10 cellular contexts compared by ENCODE assay signal in the genomic region with DNA sequence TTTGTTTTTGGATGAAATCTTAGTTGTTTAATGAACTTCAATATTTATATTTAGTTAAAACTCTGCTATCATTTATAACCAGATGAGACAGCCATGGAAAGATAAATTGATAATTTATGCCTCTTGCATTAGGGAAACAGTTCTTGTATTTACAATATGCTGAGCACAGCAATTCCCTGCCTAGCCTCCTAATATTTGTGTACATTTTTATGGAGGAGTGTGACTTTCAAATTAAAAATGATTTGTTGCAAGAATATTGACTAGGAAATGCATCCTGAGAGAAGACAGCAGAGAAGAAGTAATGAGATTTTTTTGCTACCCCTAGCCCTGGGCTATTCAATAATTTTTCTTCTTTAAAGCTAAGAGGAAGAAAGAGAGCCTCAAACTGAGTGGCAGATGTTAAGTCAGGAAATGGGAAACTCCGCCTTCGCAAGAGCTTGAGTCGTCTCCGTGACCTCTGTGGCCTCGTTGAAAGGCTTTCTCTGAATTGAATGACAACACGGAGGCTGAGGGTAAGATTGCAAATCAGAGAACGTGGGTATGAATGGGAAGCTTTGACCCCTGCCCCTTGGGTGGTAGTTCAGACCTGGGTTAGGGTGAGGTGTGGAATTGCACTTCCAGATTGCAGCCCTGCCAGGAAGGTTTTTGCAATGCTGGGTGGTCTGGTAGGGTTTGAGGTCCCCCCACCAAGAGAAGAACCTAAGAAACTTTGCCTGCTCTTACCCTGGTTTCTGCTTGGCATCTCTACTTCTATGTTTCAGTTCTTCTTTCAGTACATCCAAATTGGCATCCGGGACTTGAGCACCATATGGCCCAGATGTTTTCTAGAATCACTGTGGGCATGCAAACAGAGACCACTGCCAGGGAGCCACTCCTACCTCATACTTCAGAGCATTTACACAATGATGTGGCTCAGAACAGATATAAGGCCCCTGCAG.
DNase-seq lines count a peak whose midpoint lies in the region; ATAC-seq and TF ChIP-seq lines count a peak whose summit lies in the region.
"Had no signal": no experiment of that assay in that cellular context is flagged by ENCODE, and none has a peak within 500 bp of the region (broad histone marks: within the 10 kb centered on the region; RNA-seq: fewer than 3 reads in every experiment).

No MANE protein-coding gene starts in this region.

- H3K36me3 Mint-ChIP-seq in CD4-positive, alpha-beta memory T cell, result no peaks in the 10 kb centered on the region
- H3K36me3 Mint-ChIP-seq: brain had no signal

- H3K4me1 ChIP-seq in CD4-positive, alpha-beta memory T cell (ENCODE audit: insufficient read depth, low read length), result peaks cover 10% of the 10 kb centered on the region

- POLR2A ChIA-PET in CD4-positive, alpha-beta memory T cell (lab: Charles Lee; ENCODE audit: partially characterized antibody), result no interaction called here

- H3K27me3 ChIP-seq in CD4-positive, alpha-beta memory T cell (ENCODE audit: insufficient read depth, low read length), result no peaks in the 10 kb centered on the region
- no peaks in the 10 kb centered on the region for H3K27me3 ChIP-seq in dorsolateral prefrontal cortex

- no peak overlapping the region for H3K4me3 ChIP-seq in CD4-positive, alpha-beta memory T cell (ENCODE audit: low read length in 2 of 2)
- H3K4me3 ChIP-seq in SK-N-MC, result peak overlapping the region; percentile 60
- no peak overlapping the region for H3K4me3 ChIP-seq in dorsolateral prefrontal cortex
- H3K4me3 ChIP-seq: skin epidermis had no signal

- H3K4me1 Mint-ChIP-seq in CD4-positive, alpha-beta memory T cell, result peaks cover 9 to 14% (median 9%) of the 10 kb centered on the region in 4 donors

- peak overlapping the region in 3 of 7 donors; percentile 35 to 70 (median 43) for H3K27ac Mint-ChIP-seq in CD4-positive, alpha-beta memory T cell
- H3K27ac Mint-ChIP-seq: brain had no signal

- no peak overlapping the region for H3K27ac ChIP-seq in CD4-positive, alpha-beta memory T cell (ENCODE audit: low read depth, low read length)
- H3K27ac ChIP-seq in SK-N-MC (peak overlapping the region; percentile 65; the same call in 1 of the 2 replicates), dorsolateral prefrontal cortex (no peak overlapping the region)
- H3K27ac ChIP-seq: skin epidermis had no signal

- H3K9me3 ChIP-seq in CD4-positive, alpha-beta memory T cell (ENCODE audit: control insufficient read depth in 1 of 2, low read length in 2 of 2), result no peaks in the 10 kb centered on the region
- H3K9me3 ChIP-seq in SK-N-MC (ENCODE audit: low read depth, low read length), result peaks cover 7% of the 10 kb centered on the region; the same call in 1 of the 2 replicates

- H3K9me3 Mint-ChIP-seq in CD4-positive, alpha-beta memory T cell, result peaks cover 0 to 12% (median 0%) of the 10 kb centered on the region in 8 donors

- H3K27me3 Mint-ChIP-seq in CD4-positive, alpha-beta memory T cell, result peaks cover 2 to 3% of the 10 kb centered on the region in 2 donors

- ATAC-seq in GM19351 (IDR thresholded peaks at IDR 0.05; ENCODE audit: unreplicated experiment), result peak; percentile 90
- peak; percentile 87 for ATAC-seq in HG03159 (IDR thresholded peaks at IDR 0.05; ENCODE audit: unreplicated experiment)
- ATAC-seq in left colon, result peak; percentile 14

- intact Hi-C loops in CD4-positive, alpha-beta memory T cell (cut with micrococcal nuclease), result no loop called here
- intact Hi-C loops in left colon (cut with DNase I, micrococcal nuclease) (no loop called here), dorsolateral prefrontal cortex (cut with DNase I) (no loop called here)

- H3K4me3 Mint-ChIP-seq in CD4-positive, alpha-beta memory T cell, result peak overlapping the region in 5 of 8 donors; percentile 22 to 77 (median 40)

- peak in 4 of 5 donors; percentile 15 to 28 (median 19) for DNase-seq in CD4-positive, alpha-beta memory T cell
- DNase-seq in SK-N-MC (ENCODE audit: low read depth, low spot score), result peak; percentile 92
- DNase-seq in left colon, result peak; percentile 12 to 28
- no peak for DNase-seq in glomerular visceral epithelial cell (ENCODE audit: extremely low spot score)
- DNase-seq in dorsolateral prefrontal cortex, result no peak
- no peak for DNase-seq in C1 segment of cervical spinal cord (lab: John Stamatoyannopoulos, UW)

- TF ChIP-seq CTCF in dorsolateral prefrontal cortex (IDR thresholded peaks at IDR 0.05 in 54 of 56, conservative IDR thresholded peaks at IDR 0.05 in 2 of 56; ENCODE audit: low read depth in 1 of 56, partially characterized antibody in 56 of 56), result no peak

- CTCF ChIA-PET in CD4-positive, alpha-beta memory T cell (lab: Charles Lee; ENCODE audit: partially characterized antibody), result no interaction called here

- no peak overlapping the region for H3K9ac ChIP-seq in SK-N-MC (ENCODE audit: insufficient read length)

- H3K36me3 ChIP-seq in CD4-positive, alpha-beta memory T cell (ENCODE audit: insufficient read depth, low read length), result no peaks in the 10 kb centered on the region
- no peaks in the 10 kb centered on the region for H3K36me3 ChIP-seq in SK-N-MC (ENCODE audit: insufficient read depth, low read length)

Comparison
In these comparisons a context has a peak if more than half of its experiments do, and no peak if none do; other contexts are left out.
1. DNase-seq: peak in CD4-positive, alpha-beta memory T cell (4 of 5), SK-N-MC (single experiment) and left colon (2 of 2); none in glomerular visceral epithelial cell (single experiment), dorsolateral prefrontal cortex (0 of 10) and C1 segment of cervical spinal cord (0 of 14).
2. ATAC-seq: peak in every context shown above with its lines; median percentile 90 in GM19351; 87 in HG03159; 14 in left colon.